Comparison of ENCODE assay signal across 27 cellular contexts in genomic region chr17:81459864-81460263, GRCh38.
"Had no signal": no experiment of that assay in that cellular context is flagged by ENCODE, and none has a peak within 500 bp of the region (broad histone marks: within the 10 kb centered on the region; RNA-seq: fewer than 3 reads in every experiment).

No MANE protein-coding gene starts in this region.

- H3K4me2 ChIP-seq: neural progenitor cell had no signal

- H3K36me3 ChIP-seq: neural progenitor cell, ovary had no signal

- H3K4me1 ChIP-seq: foreskin keratinocyte, gastroesophageal sphincter, psoas muscle, sigmoid colon, tibial artery had no signal

- H3K27ac Mint-ChIP-seq: immature natural killer cell; mesothelial cell of epicardium; naive B cell; nephron; neural progenitor cell; stimulated activated effector memory CD8-positive, alpha-beta T cell treated with anti-CD3 and anti-CD28 coated beads, Interleukin-12 subunit alpha, Interleukin-12 subunit beta, amount 100 ng/mL, for 72 hours had no signal

- H3K4me3 Mint-ChIP-seq: mesothelial cell of epicardium; naive B cell; nephron; neural progenitor cell; stimulated activated effector memory CD8-positive, alpha-beta T cell treated with anti-CD3 and anti-CD28 coated beads, Interleukin-12 subunit alpha, Interleukin-12 subunit beta, amount 100 ng/mL, for 72 hours had no signal

- ATAC-seq: foreskin keratinocyte; mucosa of descending colon; stimulated activated effector memory CD8-positive, alpha-beta T cell treated with anti-CD3 and anti-CD28 coated beads, Interleukin-12 subunit alpha, Interleukin-12 subunit beta, amount 100 ng/mL, for 72 hours had no signal

- H3K27me3 Mint-ChIP-seq: naive B cell had no signal

- H3K36me3 Mint-ChIP-seq: immature natural killer cell; naive B cell; stimulated activated effector memory CD8-positive, alpha-beta T cell treated with anti-CD3 and anti-CD28 coated beads, Interleukin-12 subunit alpha, Interleukin-12 subunit beta, amount 100 ng/mL, for 72 hours had no signal

- DNase-seq: effector memory CD4-positive, alpha-beta T cell; foreskin keratinocyte; hypothalamus; immature natural killer cell; islet precursor cell; kidney glomerular epithelial cell; mesenchymal stem cell; mucosa of descending colon; naive B cell; nucleus accumbens; ovary; posterior cingulate gyrus; psoas muscle; sigmoid colon; stimulated activated CD4-positive, alpha-beta T cell treated with anti-CD3 and anti-CD28 coated beads, Interleukin-2, amount 100 ng/mL, for 24 hours; stimulated activated CD4-positive, alpha-beta T cell treated with anti-CD3 and anti-CD28 coated beads, Interleukin-4, amount 100 ng/mL, for 24 hours; stimulated activated naive CD4-positive, alpha-beta T cell treated with Interleukin-2 at 50 U/mL for 16 hours; tibial artery had no signal

- H3K9ac ChIP-seq: neural progenitor cell had no signal

- H3K9me3 Mint-ChIP-seq: immature natural killer cell; mesothelial cell of epicardium; naive B cell; nephron; stimulated activated effector memory CD8-positive, alpha-beta T cell treated with anti-CD3 and anti-CD28 coated beads, Interleukin-12 subunit alpha, Interleukin-12 subunit beta, amount 100 ng/mL, for 72 hours had no signal

- H3K4me1 Mint-ChIP-seq: neural progenitor cell; stimulated activated effector memory CD8-positive, alpha-beta T cell treated with anti-CD3 and anti-CD28 coated beads, Interleukin-12 subunit alpha, Interleukin-12 subunit beta, amount 100 ng/mL, for 72 hours had no signal

- H3K9me3 ChIP-seq: esophagus muscularis mucosa, gastroesophageal sphincter, mucosa of descending colon, ovary, psoas muscle, sigmoid colon, stomach, tibial artery, upper lobe of left lung had no signal

- H3K27ac ChIP-seq: coronary artery, esophagus muscularis mucosa, foreskin keratinocyte, neural progenitor cell, ovary, psoas muscle, sigmoid colon, tibial artery had no signal

- H3K4me3 ChIP-seq: coronary artery, esophagus muscularis mucosa, gastroesophageal sphincter, mucosa of descending colon, neural progenitor cell, ovary, psoas muscle, sigmoid colon, stomach, tibial artery had no signal

- H3K27me3 ChIP-seq: esophagus muscularis mucosa, foreskin keratinocyte, gastroesophageal sphincter, neural progenitor cell, ovary, sigmoid colon, stomach, tibial artery, upper lobe of left lung had no signal
